18 cellular contexts compared by ENCODE assay signal in the genomic region with DNA sequence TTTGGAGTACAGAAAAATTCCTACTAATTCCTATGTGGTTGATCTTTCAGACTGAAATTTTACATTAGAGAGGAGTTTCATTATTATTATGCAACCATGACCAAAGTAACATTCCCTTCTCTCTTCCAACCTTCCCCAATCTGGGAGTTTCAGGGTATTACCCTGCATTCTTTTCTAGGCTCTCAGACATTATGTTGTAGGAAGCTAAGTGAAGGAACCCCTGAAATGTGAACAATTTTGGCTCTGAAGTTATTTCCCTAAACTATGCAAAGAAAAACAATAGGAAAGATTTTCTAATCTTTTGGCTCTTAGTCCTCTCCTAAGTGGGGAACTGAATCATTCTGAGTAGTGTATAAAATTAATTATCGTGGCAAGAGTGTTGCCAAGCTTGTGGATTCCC.
DNase-seq lines count a peak whose midpoint lies in the region; ATAC-seq and TF ChIP-seq lines count a peak whose summit lies in the region.
"Had no signal": no experiment of that assay in that cellular context is flagged by ENCODE, and none has a peak within 500 bp of the region (broad histone marks: within the 10 kb centered on the region; RNA-seq: fewer than 3 reads in every experiment).

No MANE protein-coding gene starts in this region.

- H3K4me1 ChIP-seq in mesenchymal stem cell (ENCODE audit: control insufficient read depth, insufficient read depth, low read depth, low read length): no peaks in the 10 kb centered on the region
- H3K4me1 ChIP-seq: gastrocnemius medialis, vagina had no signal

- CTCF ChIA-PET in AG04449 (lab: Yijun Ruan, JAX): interaction anchor here (1.1 kb wide), 1 partner anchor 66 kb away, joined by 3 read pairs; no protein-coding TSS in a partner anchor

- no peaks in the 10 kb centered on the region for H3K36me3 ChIP-seq in mesenchymal stem cell (ENCODE audit: control insufficient read depth in 1 of 2, insufficient read depth in 2 of 2, low read depth in 1 of 2, low read length in 2 of 2)
- H3K36me3 ChIP-seq: gastrocnemius medialis, vagina had no signal

- H4K91ac ChIP-seq in mesenchymal stem cell (ENCODE audit: low read length): no peak overlapping the region

- H2AK5ac ChIP-seq in mesenchymal stem cell (ENCODE audit: low read length, severe bottlenecking): no peak overlapping the region

- peaks cover 50% of the 10 kb centered on the region for H3K4me1 Mint-ChIP-seq in HFFc6 (ENCODE audit: low read depth)
- H3K4me1 Mint-ChIP-seq: activated CD4-positive, alpha-beta T cell treated with anti-CD3 and anti-CD28 coated beads for 36 hours had no signal

- no peaks in the 10 kb centered on the region for H3K36me3 Mint-ChIP-seq in HFFc6 (ENCODE audit: low read depth)
- H3K36me3 Mint-ChIP-seq: IgD-negative memory B cell; natural killer cell treated with Interleukin-12 subunit alpha and Interleukin-12 subunit beta and Interleukin-15 and Interleukin-18, amount 100 ng/mL, for 72 hours had no signal

- H2BK5ac ChIP-seq in mesenchymal stem cell (ENCODE audit: low read depth, low read length, poor library complexity, severe bottlenecking): no peak overlapping the region

- H3K9ac ChIP-seq in mesenchymal stem cell (ENCODE audit: low read length): peak overlapping the region; percentile 15

- no peaks in the 10 kb centered on the region for H3K27me3 Mint-ChIP-seq in HFFc6 (ENCODE audit: insufficient read depth)
- H3K27me3 Mint-ChIP-seq: activated CD4-positive, alpha-beta T cell treated with anti-CD3 and anti-CD28 coated beads for 36 hours had no signal

- H3K27ac Mint-ChIP-seq in HFFc6: peak overlapping the region; percentile 70
- H3K27ac Mint-ChIP-seq: activated CD4-positive, alpha-beta T cell treated with anti-CD3 and anti-CD28 coated beads for 36 hours; natural killer cell treated with Interleukin-12 subunit alpha and Interleukin-12 subunit beta and Interleukin-15 and Interleukin-18, amount 100 ng/mL, for 72 hours; T-helper 2 cell treated with Interferon-gamma antibody and Interleukin-4, amounts not matched to agents 5 μg/mL and 100 μg/mL, for 36 hours had no signal

- H2BK15ac ChIP-seq in mesenchymal stem cell (ENCODE audit: low read depth, poor library complexity, severe bottlenecking): no peak overlapping the region

- H3K9me3 ChIP-seq in mesenchymal stem cell (ENCODE audit: control insufficient read depth, low read length): no peaks in the 10 kb centered on the region
- H3K9me3 ChIP-seq: gastrocnemius medialis, vagina had no signal

- H4K8ac ChIP-seq in mesenchymal stem cell (ENCODE audit: low read length): no peak overlapping the region

- no peak overlapping the region for H3K4me2 ChIP-seq in mesenchymal stem cell (ENCODE audit: low read length, poor library complexity, severe bottlenecking)

- no peak overlapping the region for H3K14ac ChIP-seq in mesenchymal stem cell (ENCODE audit: low read length in 2 of 2)

- H3K23ac ChIP-seq in mesenchymal stem cell (ENCODE audit: low read length in 2 of 2): no peak overlapping the region

- POLR2A ChIA-PET in AG04449 (lab: Yijun Ruan, JAX): interaction anchor here (0.6 to 1.3 kb wide), 5 partner anchors 11 to 147 kb away, joined by 3 to 8 read pairs (median 3); partner anchors contain the start of gene ZFAND5

- H2BK120ac ChIP-seq in mesenchymal stem cell (ENCODE audit: low read depth, low read length): no peak overlapping the region

- DNase-seq in AG04449 (ENCODE audit: low read depth, low spot score): peak; percentile 91
- DNase-seq in HFFc6: peak; percentile 72
- DNase-seq in cardiac fibroblast (ENCODE audit: low read depth in 2 of 2): peak; percentile 59 to 87
- DNase-seq in mesenchymal stem cell: no peak
- DNase-seq in activated CD4-positive, alpha-beta T cell treated with anti-CD3 and anti-CD28 coated beads for 48 hours: no peak
- no peak for DNase-seq in left lobe of liver (ENCODE audit: low spot score)
- no peak for DNase-seq in stimulated activated CD4-positive, alpha-beta T cell treated with anti-CD3 and anti-CD28 coated beads, Interleukin-4, amount 100 ng/mL, for 1 hour
- DNase-seq: activated CD4-positive, alpha-beta T cell treated with anti-CD3 and anti-CD28 coated beads for 36 hours; activated naive CD4-positive, alpha-beta T cell treated with anti-CD3 and anti-CD28 coated beads, Interleukin-2, amount 50 U/mL, for 16 hours; gastrocnemius medialis; NCI-H2029; retina had no signal

- H3K27ac ChIP-seq in mesenchymal stem cell (ENCODE audit: low read length, poor library complexity, severe bottlenecking): no peak overlapping the region
- H3K27ac ChIP-seq: gastrocnemius medialis, vagina had no signal

- peak overlapping the region; percentile 62 for H3K4me3 Mint-ChIP-seq in HFFc6
- H3K4me3 Mint-ChIP-seq: activated CD4-positive, alpha-beta T cell treated with anti-CD3 and anti-CD28 coated beads for 36 hours; IgD-negative memory B cell; natural killer cell treated with Interleukin-12 subunit alpha and Interleukin-12 subunit beta and Interleukin-15 and Interleukin-18, amount 100 ng/mL, for 72 hours; T-helper 2 cell treated with Interferon-gamma antibody and Interleukin-4, amounts not matched to agents 5 μg/mL and 100 μg/mL, for 36 hours had no signal

- no peak for TF ChIP-seq CTCF in AG04449 (IDR thresholded peaks at IDR 0.05; ENCODE audit: insufficient read depth, low read length, missing control alignments)
- TF ChIP-seq CTCF in HFFc6 (IDR thresholded peaks at IDR 0.05): no peak
- no peak for TF ChIP-seq CTCF in cardiac fibroblast (IDR thresholded peaks at IDR 0.05; ENCODE audit: low read depth, low read length)

- H3K4ac ChIP-seq in mesenchymal stem cell (ENCODE audit: low read depth in 1 of 2, low read length in 2 of 2): no peak overlapping the region

- WGBS in mesenchymal stem cell: no CpG with 5 or more reads among the region's 1 CpG

- H3K4me3 ChIP-seq in AG04449 (ENCODE audit: low read depth, low read length): no peak overlapping the region
- no peak overlapping the region for H3K4me3 ChIP-seq in cardiac fibroblast (replicated peaks in 1 of 2; ENCODE audit: low read depth in 2 of 2, low read length in 2 of 2)
- peak overlapping the region in 1 of 2 experiments; percentile 52 for H3K4me3 ChIP-seq in mesenchymal stem cell (ENCODE audit: insufficient read depth in 1 of 2, low read depth in 1 of 2, low read length in 2 of 2)
- H3K4me3 ChIP-seq: gastrocnemius medialis, lung, vagina had no signal

- no peak overlapping the region for H2BK12ac ChIP-seq in mesenchymal stem cell (ENCODE audit: low read length in 2 of 2)

- no peak overlapping the region for H2AFZ ChIP-seq in mesenchymal stem cell (ENCODE audit: low read depth, low read length)

- no peaks in the 10 kb centered on the region for H3K9me3 Mint-ChIP-seq in HFFc6
- H3K9me3 Mint-ChIP-seq: natural killer cell treated with Interleukin-12 subunit alpha and Interleukin-12 subunit beta and Interleukin-15 and Interleukin-18, amount 100 ng/mL, for 72 hours; T-helper 2 cell treated with Interferon-gamma antibody and Interleukin-4, amounts not matched to agents 5 μg/mL and 100 μg/mL, for 36 hours had no signal

- no peak for ATAC-seq in left lobe of liver
- ATAC-seq in GM19035 (IDR thresholded peaks at IDR 0.05; ENCODE audit: unreplicated experiment): no peak
- ATAC-seq: activated CD4-positive, alpha-beta T cell treated with anti-CD3 and anti-CD28 coated beads for 36 hours; gastrocnemius medialis; natural killer cell treated with Interleukin-12 subunit alpha and Interleukin-12 subunit beta and Interleukin-15 and Interleukin-18, amount 100 ng/mL, for 72 hours had no signal

- no peak overlapping the region for H3K18ac ChIP-seq in mesenchymal stem cell (ENCODE audit: low read depth in 1 of 2, low read length in 2 of 2)

- no peaks in the 10 kb centered on the region for H3K27me3 ChIP-seq in mesenchymal stem cell (ENCODE audit: control insufficient read depth in 1 of 2, insufficient read depth in 1 of 2, low read length in 2 of 2)
- H3K27me3 ChIP-seq: gastrocnemius medialis, vagina had no signal

- no peaks in the 10 kb centered on the region for H3K79me1 ChIP-seq in mesenchymal stem cell (replicated peaks; ENCODE audit: low read length, poor library complexity, severe bottlenecking)

Comparison
In these comparisons a context has a peak if more than half of its experiments do, and no peak if none do; other contexts are left out.
1. DNase-seq: peak in AG04449 (single experiment), HFFc6 (single experiment) and cardiac fibroblast (2 of 2); none in mesenchymal stem cell (single experiment), activated CD4-positive, alpha-beta T cell treated with anti-CD3 and anti-CD28 coated beads for 48 hours (single experiment), left lobe of liver (single experiment) and stimulated activated CD4-positive, alpha-beta T cell treated with anti-CD3 and anti-CD28 coated beads, Interleukin-4, amount 100 ng/mL, for 1 hour (single experiment).